In the genomic region with DNA sequence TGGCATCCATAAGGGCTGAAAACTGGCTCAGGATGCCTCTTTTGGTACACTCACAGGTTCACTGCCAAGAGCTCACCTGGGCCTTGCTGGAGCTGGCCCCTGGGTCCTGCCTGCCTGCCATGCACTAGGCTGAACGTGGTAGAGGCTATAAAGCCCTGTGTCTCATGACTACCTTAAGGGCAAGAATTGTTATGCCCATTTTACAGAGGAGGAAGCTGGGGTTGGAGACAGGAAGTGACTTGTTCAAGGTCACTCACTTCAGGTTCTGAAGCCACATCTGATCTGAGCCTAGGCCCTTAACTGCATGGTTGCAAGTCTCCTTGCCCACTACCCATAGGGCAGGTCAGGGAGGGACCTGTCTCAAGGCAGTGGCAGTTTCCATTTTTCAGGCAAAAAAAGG, we compare ENCODE assay signal across 13 cellular contexts. TPM values are rescaled to one million over a fixed set of nuclear protein-coding genes. Genes with fewer than 3 reads are reported as not detected.
DNase-seq lines count a peak whose midpoint lies in the region; ATAC-seq, FAIRE-seq and TF ChIP-seq lines count a peak whose summit lies in the region.
"Had no signal": no experiment of that assay in that cellular context is flagged by ENCODE, and none has a peak within 500 bp of the region (broad histone marks: within the 10 kb centered on the region; RNA-seq: fewer than 3 reads in every experiment).

No MANE protein-coding gene starts in this region.

- no peaks in the 10 kb centered on the region for H3K27me3 Mint-ChIP-seq in T-helper 1 cell treated with Interleukin-12 subunit alpha and Interleukin-12 subunit beta and Interleukin-4 antibody, amounts not matched to agents 30 μg/mL and 1 μg/mL, for 36 hours (ENCODE audit: low read depth)

- intact Hi-C loops in heart right ventricle (cut with DNase I) (no loop called here), heart left ventricle (cut with DNase I) (no loop called here), kidney (cut with DNase I) (no loop called here)

- H3K27me3 ChIP-seq in heart right ventricle = no peaks in the 10 kb centered on the region
- H3K27me3 ChIP-seq in heart left ventricle = no peaks in the 10 kb centered on the region
- no peaks in the 10 kb centered on the region for H3K27me3 ChIP-seq in upper lobe of left lung
- H3K27me3 ChIP-seq: MG63 had no signal

- H3K27ac Mint-ChIP-seq in T-helper 1 cell treated with Interleukin-12 subunit alpha and Interleukin-12 subunit beta and Interleukin-4 antibody, amounts not matched to agents 30 μg/mL and 1 μg/mL, for 36 hours = peak overlapping the region; percentile 76

- peaks cover 26 to 96% (median 87%) of the 10 kb centered on the region in 9 donors for H3K4me1 ChIP-seq in heart right ventricle
- H3K4me1 ChIP-seq in heart left ventricle = peaks cover 19 to 97% (median 78%) of the 10 kb centered on the region in 12 donors
- H3K4me1 ChIP-seq in kidney (ENCODE audit: control insufficient read depth in 1 of 2, insufficient read depth in 1 of 2, low read depth in 1 of 2, low read length in 2 of 2) = peaks cover 34 to 48% of the 10 kb centered on the region in 2 donors
- H3K4me1 ChIP-seq in upper lobe of left lung = peaks cover 56 to 72% (median 70%) of the 10 kb centered on the region in 4 donors

- no peak for TF ChIP-seq CTCF in heart right ventricle (IDR thresholded peaks at IDR 0.05)
- TF ChIP-seq CTCF in heart left ventricle (IDR thresholded peaks at IDR 0.05) = no peak
- no peak for TF ChIP-seq CTCF in kidney (IDR thresholded peaks at IDR 0.05; ENCODE audit: borderline replicate concordance, extremely low read depth, insufficient read depth)
- TF ChIP-seq CTCF in upper lobe of left lung (IDR thresholded peaks at IDR 0.05) = no peak

- peaks cover 15% of the 10 kb centered on the region for H3K36me3 Mint-ChIP-seq in T-helper 1 cell treated with Interleukin-12 subunit alpha and Interleukin-12 subunit beta and Interleukin-4 antibody, amounts not matched to agents 30 μg/mL and 1 μg/mL, for 36 hours (ENCODE audit: low read depth)

- 86% methylated on average over 1 of the region's 1 CpG for WGBS in heart right ventricle, 2 donors
- 92 to 100% (median 96%) methylated on average over 1 of the region's 1 CpG for WGBS in heart left ventricle, 4 donors
- 88% methylated on average over 1 of the region's 1 CpG; no CpG with 5 or more reads in 1 of the 2 donors for WGBS in upper lobe of left lung, 2 donors

- H3K9ac ChIP-seq in kidney (ENCODE audit: low read length in 2 of 2) = no peak overlapping the region

- no peak for TF ChIP-seq POLR2A in heart left ventricle (IDR thresholded peaks at IDR 0.05)
- TF ChIP-seq POLR2A in upper lobe of left lung (IDR thresholded peaks at IDR 0.05) = no peak

- no peaks in the 10 kb centered on the region for H3K9me3 ChIP-seq in heart right ventricle
- H3K9me3 ChIP-seq in heart left ventricle = no peaks in the 10 kb centered on the region
- H3K9me3 ChIP-seq in kidney (ENCODE audit: control insufficient read depth in 1 of 2, low read length in 2 of 2) = no peaks in the 10 kb centered on the region
- H3K9me3 ChIP-seq in upper lobe of left lung = no peaks in the 10 kb centered on the region
- H3K9me3 ChIP-seq: MG63 had no signal

- peak overlapping the region in 8 of 10 donors; percentile 3 to 95 (median 16) for H3K27ac ChIP-seq in heart right ventricle
- peak overlapping the region in 5 of 12 donors; percentile 0 to 79 (median 25) for H3K27ac ChIP-seq in heart left ventricle
- no peak overlapping the region for H3K27ac ChIP-seq in kidney (ENCODE audit: low read depth in 2 of 2, low read length in 2 of 2)
- H3K27ac ChIP-seq in upper lobe of left lung = peak overlapping the region; percentile 28 to 77 (median 54)

- no peak for FAIRE-seq in kidney (lab: Jason Lieb, UNC)

- no peaks in the 10 kb centered on the region for H3K9me3 Mint-ChIP-seq in T-helper 1 cell treated with Interleukin-12 subunit alpha and Interleukin-12 subunit beta and Interleukin-4 antibody, amounts not matched to agents 30 μg/mL and 1 μg/mL, for 36 hours

- DNase-seq in heart right ventricle (no peak), heart left ventricle (no peak), kidney (peak; percentile 36), upper lobe of left lung (no peak), iPS-NIHi7 (ENCODE audit: extremely low spot score) (no peak)
- no peak for DNase-seq in stimulated activated CD4-positive, alpha-beta T cell treated with anti-CD3 and anti-CD28 coated beads, Interleukin-12 subunit alpha, Interleukin-12 subunit beta, amount 100 ng/mL, for 4 hours
- no peak for DNase-seq in central memory CD4-positive, alpha-beta T cell
- DNase-seq: activated gamma-delta T cell, GDM1, MG63, NCI-H446 treated with DMSO at 0.1 percent for 48 hours, RPMI8226 had no signal

- H3K36me3 ChIP-seq in heart right ventricle (peaks cover 0 to 15% (median 0%) of the 10 kb centered on the region in 9 donors), heart left ventricle (peaks cover 0 to 10% (median 0%) of the 10 kb centered on the region in 9 donors), kidney (ENCODE audit: control insufficient read depth in 1 of 2, insufficient read depth in 2 of 2, low read length in 2 of 2) (no peaks in the 10 kb centered on the region), upper lobe of left lung (peaks cover 0 to 14% (median 0%) of the 10 kb centered on the region in 4 donors)

- peaks cover 61% of the 10 kb centered on the region for H3K4me1 Mint-ChIP-seq in T-helper 1 cell treated with Interleukin-12 subunit alpha and Interleukin-12 subunit beta and Interleukin-4 antibody, amounts not matched to agents 30 μg/mL and 1 μg/mL, for 36 hours (ENCODE audit: low read depth)

- H3K4me3 ChIP-seq in heart right ventricle (no peak overlapping the region), heart left ventricle (no peak overlapping the region), kidney (ENCODE audit: low read length in 2 of 2) (no peak overlapping the region), upper lobe of left lung (no peak overlapping the region)
- H3K4me3 ChIP-seq: MG63 had no signal

- ATAC-seq in heart right ventricle = no peak
- no peak for ATAC-seq in heart left ventricle
- no peak for ATAC-seq in upper lobe of left lung (ENCODE audit: low FRiP score in 2 of 2)

- no peak for TF ChIP-seq EP300 in upper lobe of left lung (IDR thresholded peaks at IDR 0.05)

- no peak overlapping the region for H3K4me3 Mint-ChIP-seq in T-helper 1 cell treated with Interleukin-12 subunit alpha and Interleukin-12 subunit beta and Interleukin-4 antibody, amounts not matched to agents 30 μg/mL and 1 μg/mL, for 36 hours

RNA-seq across cellular contexts. Expression of a gene that starts 7.9 kb away (rescaled TPM):
- total RNA-seq in heart right ventricle (10 to 100 TPM; 45.2 to 81.6 (median 60.8) TPM), heart left ventricle (100 to 1,000 TPM in 1 of 9 donors, 10 to 100 TPM in 8; 50.4 to 114 (median 59.4) TPM), kidney (39.2 TPM), upper lobe of left lung (100 to 1,000 TPM in 1 of 6 donors, 10 to 100 TPM in 5; 26.2 to 100 (median 69.1) TPM)
- polyA plus RNA-seq in heart right ventricle (10 to 100 TPM; 15.5 to 29.3 TPM), heart left ventricle (10 to 100 TPM; 27.9 to 75.2 TPM), kidney (ENCODE audit: insufficient read depth, low read depth, low replicate concordance) (30.9 TPM)

RNA-seq across cellular contexts. Expression of a gene that starts 19.9 kb away (rescaled TPM):
- total RNA-seq in heart right ventricle (10 to 100 TPM; 35.2 to 69.6 (median 44.7) TPM), heart left ventricle (10 to 100 TPM; 39.1 to 68.7 (median 49.7) TPM), kidney (29.5 TPM), upper lobe of left lung (10 to 100 TPM; 19.1 to 54.6 (median 35.8) TPM)
- polyA plus RNA-seq in heart right ventricle (10 to 100 TPM; 78.4 to 82.6 TPM), heart left ventricle (10 to 100 TPM; 72.7 to 95.9 TPM), kidney (ENCODE audit: insufficient read depth, low read depth, low replicate concordance) (91.6 TPM)

RNA-seq across cellular contexts. Expression of a gene that starts 54.3 kb away (rescaled TPM):
- total RNA-seq in heart right ventricle (10 to 100 TPM in 3 of 10 donors, 1 to 10 TPM in 7; 4.6 to 16.0 (median 6.8) TPM), heart left ventricle (10 to 100 TPM in 6 of 9 donors, 1 to 10 TPM in 3; 5.9 to 42.3 (median 10.8) TPM), kidney (31.8 TPM), upper lobe of left lung (10 to 100 TPM; 24.3 to 97.9 (median 36.6) TPM)
- polyA plus RNA-seq in heart right ventricle (10 to 100 TPM; 25.2 to 38.9 TPM), heart left ventricle (10 to 100 TPM; 13.6 to 21.4 TPM), kidney (ENCODE audit: insufficient read depth, low read depth, low replicate concordance) (91.8 TPM)

Comparison
In these comparisons a context has a peak if more than half of its experiments do, and no peak if none do; other contexts are left out.
1. H3K27ac ChIP-seq: peak in heart right ventricle (8 of 10) and upper lobe of left lung (4 of 4); none in kidney (0 of 2).